In the genomic region with DNA sequence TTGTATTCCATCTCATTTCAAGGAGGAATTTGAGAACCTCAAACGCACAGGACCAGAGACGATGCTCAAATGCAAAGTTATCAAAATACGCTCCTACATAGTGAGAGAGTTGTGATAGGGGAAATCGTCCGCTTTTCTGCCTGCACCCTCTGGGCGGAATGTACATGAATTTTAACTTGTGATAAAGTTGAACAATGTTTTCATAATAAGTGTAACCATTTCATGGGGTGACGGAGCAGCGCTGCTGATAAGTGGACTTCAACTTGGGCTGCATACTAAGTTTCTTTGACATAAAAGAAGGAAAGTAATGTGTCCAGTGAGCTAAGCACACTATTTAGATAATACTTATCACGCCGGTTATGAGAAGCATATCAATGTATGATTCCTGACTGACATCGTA, we compare ENCODE assay signal across 25 cellular contexts.
"Had no signal": no experiment of that assay in that cellular context is flagged by ENCODE, and none has a peak within 500 bp of the region (broad histone marks: within the 10 kb centered on the region; RNA-seq: fewer than 3 reads in every experiment).

No MANE protein-coding gene starts in this region.

- H3K4me3 ChIP-seq: stomach, suprapubic skin, thoracic aorta, thyroid gland, tibial artery, tibial nerve, transverse colon, upper lobe of left lung, upper lobe of right lung, uterus, vagina had no signal

- H3K36me3 ChIP-seq: stomach, suprapubic skin, thoracic aorta, thyroid gland, tibial artery, tibial nerve, transverse colon, upper lobe of left lung, upper lobe of right lung, uterus, vagina had no signal

- H3K4me1 ChIP-seq: stomach, thyroid gland, tibial artery, tibial nerve, transverse colon, upper lobe of left lung, upper lobe of right lung, uterus, vagina had no signal

- H3K9me3 ChIP-seq: suprapubic skin, thoracic aorta, thyroid gland, tibial artery, tibial nerve, transverse colon, upper lobe of left lung, upper lobe of right lung, uterus, vagina had no signal

- H3K27ac ChIP-seq: stomach, suprapubic skin, thoracic aorta, thyroid gland, tibial artery, tibial nerve, transverse colon, upper lobe of left lung, upper lobe of right lung, uterus, vagina had no signal

- H3K27me3 ChIP-seq: suprapubic skin, thyroid gland, tibial nerve, transverse colon, upper lobe of left lung, upper lobe of right lung, uterus, vagina had no signal

- DNase-seq: stimulated activated CD4-positive, alpha-beta T cell treated with anti-CD3 and anti-CD28 coated beads, Interleukin-2, amount 100 ng/mL, for 48 hours; stimulated activated CD4-positive, alpha-beta T cell treated with anti-CD3 and anti-CD28 coated beads, Interleukin-4, amount 100 ng/mL, for 1 hour; stimulated activated CD4-positive, alpha-beta T cell treated with anti-CD3 and anti-CD28 coated beads, Interleukin-4, amount 100 ng/mL, for 24 hours; stimulated activated CD4-positive, alpha-beta T cell treated with anti-CD3 and anti-CD28 coated beads, Interleukin-4, amount 100 ng/mL, for 4 hours; stimulated activated CD8-positive, alpha-beta memory T cell treated with anti-CD3 and anti-CD28 coated beads, Interleukin-4, amount 100 ng/mL, for 48 hours; stimulated activated naive B cell treated with anti-CD40 and anti-IgM and Interleukin-4, amounts not matched to agents 10 μg/mL and 1 μg/mL and 100 μg/mL, for 72 hours; stimulated activated naive CD4-positive, alpha-beta T cell; stimulated activated naive CD4-positive, alpha-beta T cell treated with Interleukin-2 at 50 U/mL for 16 hours; stimulated activated naive CD8-positive, alpha-beta T cell treated with anti-CD3 and anti-CD28 coated beads, Interleukin-15, amount 100 ng/mL, for 72 hours; stimulated activated naive CD8-positive, alpha-beta T cell treated with anti-CD3 and anti-CD28 coated beads, Interleukin-15, Interleukin-2, amounts not matched to agents 100 U/mL and 50 U/mL, for 24 hours; stomach; substantia nigra; thyroid gland; tibial artery; transverse colon; trophoblast cell; upper lobe of left lung; upper lobe of right lung; uterus had no signal

- ATAC-seq: stimulated activated effector memory CD8-positive, alpha-beta T cell treated with anti-CD3 and anti-CD28 coated beads, Interleukin-12 subunit alpha, Interleukin-12 subunit beta, amount 100 ng/mL, for 72 hours; stimulated activated memory B cell treated with anti-CD40 and anti-IgM and Interleukin-4, amounts not matched to agents 10 μg/mL and 1 μg/mL and 100 μg/mL, for 72 hours; stimulated activated naive B cell treated with anti-CD40 and anti-IgM and Interleukin-4, amounts not matched to agents 10 μg/mL and 1 μg/mL and 100 μg/mL, for 72 hours; stimulated activated naive CD8-positive, alpha-beta T cell treated with anti-CD3 and anti-CD28 coated beads, Interleukin-15, amount 100 ng/mL, for 72 hours; stimulated activated naive CD8-positive, alpha-beta T cell treated with anti-CD3 and anti-CD28 coated beads, Interleukin-15, Interleukin-2, amounts not matched to agents 100 U/mL and 50 U/mL, for 24 hours; upper lobe of right lung had no signal
